ENCODE assay signal across 1 cellular context in the genomic region with DNA sequence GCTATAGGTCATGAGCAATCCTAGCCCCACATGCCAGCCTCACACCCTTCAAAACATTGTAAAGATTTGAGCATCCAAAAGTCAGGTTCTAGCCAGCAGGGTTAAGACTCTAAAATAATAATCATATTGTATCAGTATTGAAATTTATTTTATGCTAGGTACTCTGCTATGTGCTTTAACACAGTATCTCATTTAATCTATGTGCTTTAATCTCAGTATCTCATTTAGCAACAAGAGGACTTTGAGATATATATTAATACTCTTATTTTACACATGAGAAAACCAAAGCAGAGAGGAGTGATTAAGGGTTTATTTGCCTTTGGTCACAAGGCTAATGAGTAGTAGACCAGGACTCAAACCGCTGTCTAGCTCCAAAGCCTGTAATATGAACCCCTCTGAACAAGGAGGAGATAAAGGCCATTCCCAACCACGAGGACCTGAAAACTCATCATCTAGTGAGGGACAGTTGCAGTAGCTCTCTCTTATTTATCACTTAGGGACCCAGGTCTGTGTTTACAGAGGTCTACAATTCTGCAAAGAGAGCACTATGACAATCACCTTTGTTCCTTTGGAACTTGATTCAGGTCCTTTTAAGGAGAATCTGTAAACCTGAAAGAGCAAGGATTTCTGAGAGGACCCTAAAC.
A peak's percentile ranks its signal among the peaks of the same experiment; 100 is the strongest.
TF ChIP-seq lines count a peak whose summit lies in the region.

No MANE protein-coding gene starts in this region.

TF ChIP-seq in K562, 482 proteins besides CTCF, POLR2A, EP300 and RAD21 (continued from another document):
- no peak for TF ChIP-seq SFPQ (IDR thresholded peaks at IDR 0.05; ENCODE audit: low read depth, low read length)
- 0 out of 4 replicates have a peak, but pooled peaks of 1 of the 2 experiments have one; percentile 5 for TF ChIP-seq RCOR1 (IDR thresholded peaks at IDR 0.05; ENCODE audit: borderline replicate concordance in 1 of 2, low read depth in 2 of 2, low read length in 2 of 2)
- no peak for TF ChIP-seq ZEB2 (IDR thresholded peaks at IDR 0.05)
- no peak for TF ChIP-seq ZNF324 (CRISPR knock-in tag; IDR thresholded peaks at IDR 0.05)
- TF ChIP-seq ZNF274 (IDR thresholded peaks at IDR 0.05; ENCODE audit: borderline replicate concordance, low read depth, low read length) = no peak
- TF ChIP-seq TEAD4 (IDR thresholded peaks at IDR 0.05; ENCODE audit: low read length) = no peak
- no peak for TF ChIP-seq TEAD4 (CRISPR knock-in tag; IDR thresholded peaks at IDR 0.05; ENCODE audit: borderline replicate concordance)
- no peak for TF ChIP-seq GTF2F1 (IDR thresholded peaks at IDR 0.05; ENCODE audit: low read depth, low read length)
- TF ChIP-seq JUND (IDR thresholded peaks at IDR 0.05; ENCODE audit: borderline replicate concordance, low read depth, low read length) = peak; percentile 10; the same call in 1 of the 2 replicates
- TF ChIP-seq JUND (tag; IDR thresholded peaks at IDR 0.05; ENCODE audit: borderline replicate concordance, low read depth, low read length) = no peak
- peak; percentile 52; the same call in 1 of the 2 replicates for TF ChIP-seq DPF2 (IDR thresholded peaks at IDR 0.05)
- TF ChIP-seq, protein P1, sequence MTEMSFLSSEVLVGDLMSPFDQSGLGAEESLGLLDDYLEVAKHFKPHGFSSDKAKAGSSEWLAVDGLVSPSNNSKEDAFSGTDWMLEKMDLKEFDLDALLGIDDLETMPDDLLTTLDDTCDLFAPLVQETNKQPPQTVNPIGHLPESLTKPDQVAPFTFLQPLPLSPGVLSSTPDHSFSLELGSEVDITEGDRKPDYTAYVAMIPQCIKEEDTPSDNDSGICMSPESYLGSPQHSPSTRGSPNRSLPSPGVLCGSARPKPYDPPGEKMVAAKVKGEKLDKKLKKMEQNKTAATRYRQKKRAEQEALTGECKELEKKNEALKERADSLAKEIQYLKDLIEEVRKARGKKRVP (CRISPR knock-in tag; IDR thresholded peaks at IDR 0.05) = no peak
- 0 out of 2 replicates have a peak, but pooled peaks have one; percentile 10 for TF ChIP-seq ZBTB40 (IDR thresholded peaks at IDR 0.05)
- TF ChIP-seq ZBTB40 (CRISPR knock-in tag; IDR thresholded peaks at IDR 0.05) = no peak
- peak; percentile 60 for TF ChIP-seq L3MBTL2 (IDR thresholded peaks at IDR 0.05)
- no peak for TF ChIP-seq HDGF (IDR thresholded peaks at IDR 0.05)
- no peak for TF ChIP-seq MCM3 (IDR thresholded peaks at IDR 0.05)
- TF ChIP-seq DACH1 (IDR thresholded peaks at IDR 0.05; ENCODE audit: partially characterized antibody) = no peak
- TF ChIP-seq MYC (IDR thresholded peaks at IDR 0.05; ENCODE audit: low read depth, low read length) = peak; percentile 52; the same call in 1 of the 2 replicates
- TF ChIP-seq MYC (CRISPR knock-in tag; IDR thresholded peaks at IDR 0.05; ENCODE audit: borderline replicate concordance, low read depth) = no peak
- TF ChIP-seq, protein P2, sequence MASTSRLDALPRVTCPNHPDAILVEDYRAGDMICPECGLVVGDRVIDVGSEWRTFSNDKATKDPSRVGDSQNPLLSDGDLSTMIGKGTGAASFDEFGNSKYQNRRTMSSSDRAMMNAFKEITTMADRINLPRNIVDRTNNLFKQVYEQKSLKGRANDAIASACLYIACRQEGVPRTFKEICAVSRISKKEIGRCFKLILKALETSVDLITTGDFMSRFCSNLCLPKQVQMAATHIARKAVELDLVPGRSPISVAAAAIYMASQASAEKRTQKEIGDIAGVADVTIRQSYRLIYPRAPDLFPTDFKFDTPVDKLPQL (IDR thresholded peaks at IDR 0.05; ENCODE audit: extremely low read depth, insufficient read length) = no peak
- peak; percentile 24 to 52; a peak in 1 of 4 replicates for TF ChIP-seq FOXK2 (conservative IDR thresholded peaks at IDR 0.05 in 1 of 2, IDR thresholded peaks at IDR 0.05 in 1 of 2; ENCODE audit: low read depth in 2 of 2)
- no peak for TF ChIP-seq PTRF (tag; IDR thresholded peaks at IDR 0.05)
- no peak for TF ChIP-seq JUN (IDR thresholded peaks at IDR 0.05; ENCODE audit: borderline replicate concordance, low read depth, low read length)
- no peak for TF ChIP-seq JUN (CRISPR knock-in tag; IDR thresholded peaks at IDR 0.05; ENCODE audit: borderline replicate concordance)
- no peak for TF ChIP-seq ZNF699 (CRISPR knock-in tag; IDR thresholded peaks at IDR 0.05; ENCODE audit: insufficient replicate concordance)
- TF ChIP-seq, protein P3, sequence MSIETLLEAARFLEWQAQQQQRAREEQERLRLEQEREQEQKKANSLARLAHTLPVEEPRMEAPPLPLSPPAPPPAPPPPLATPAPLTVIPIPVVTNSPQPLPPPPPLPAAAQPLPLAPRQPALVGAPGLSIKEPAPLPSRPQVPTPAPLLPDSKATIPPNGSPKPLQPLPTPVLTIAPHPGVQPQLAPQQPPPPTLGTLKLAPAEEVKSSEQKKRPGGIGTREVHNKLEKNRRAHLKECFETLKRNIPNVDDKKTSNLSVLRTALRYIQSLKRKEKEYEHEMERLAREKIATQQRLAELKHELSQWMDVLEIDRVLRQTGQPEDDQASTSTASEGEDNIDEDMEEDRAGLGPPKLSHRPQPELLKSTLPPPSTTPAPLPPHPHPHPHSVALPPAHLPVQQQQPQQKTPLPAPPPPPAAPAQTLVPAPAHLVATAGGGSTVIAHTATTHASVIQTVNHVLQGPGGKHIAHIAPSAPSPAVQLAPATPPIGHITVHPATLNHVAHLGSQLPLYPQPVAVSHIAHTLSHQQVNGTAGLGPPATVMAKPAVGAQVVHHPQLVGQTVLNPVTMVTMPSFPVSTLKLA (conservative IDR thresholded peaks at IDR 0.05) = peak in 1 of 2 experiments; percentile 51; a peak in 2 of 4 replicates
- TF ChIP-seq GTF2A2 (tag; IDR thresholded peaks at IDR 0.05) = no peak
- TF ChIP-seq CREB1 (IDR thresholded peaks at IDR 0.05) = no peak
- 0 out of 2 replicates have a peak, but pooled peaks have one; percentile 21 for TF ChIP-seq CREB1 (CRISPR knock-in tag; IDR thresholded peaks at IDR 0.05)
- TF ChIP-seq, protein P4, sequence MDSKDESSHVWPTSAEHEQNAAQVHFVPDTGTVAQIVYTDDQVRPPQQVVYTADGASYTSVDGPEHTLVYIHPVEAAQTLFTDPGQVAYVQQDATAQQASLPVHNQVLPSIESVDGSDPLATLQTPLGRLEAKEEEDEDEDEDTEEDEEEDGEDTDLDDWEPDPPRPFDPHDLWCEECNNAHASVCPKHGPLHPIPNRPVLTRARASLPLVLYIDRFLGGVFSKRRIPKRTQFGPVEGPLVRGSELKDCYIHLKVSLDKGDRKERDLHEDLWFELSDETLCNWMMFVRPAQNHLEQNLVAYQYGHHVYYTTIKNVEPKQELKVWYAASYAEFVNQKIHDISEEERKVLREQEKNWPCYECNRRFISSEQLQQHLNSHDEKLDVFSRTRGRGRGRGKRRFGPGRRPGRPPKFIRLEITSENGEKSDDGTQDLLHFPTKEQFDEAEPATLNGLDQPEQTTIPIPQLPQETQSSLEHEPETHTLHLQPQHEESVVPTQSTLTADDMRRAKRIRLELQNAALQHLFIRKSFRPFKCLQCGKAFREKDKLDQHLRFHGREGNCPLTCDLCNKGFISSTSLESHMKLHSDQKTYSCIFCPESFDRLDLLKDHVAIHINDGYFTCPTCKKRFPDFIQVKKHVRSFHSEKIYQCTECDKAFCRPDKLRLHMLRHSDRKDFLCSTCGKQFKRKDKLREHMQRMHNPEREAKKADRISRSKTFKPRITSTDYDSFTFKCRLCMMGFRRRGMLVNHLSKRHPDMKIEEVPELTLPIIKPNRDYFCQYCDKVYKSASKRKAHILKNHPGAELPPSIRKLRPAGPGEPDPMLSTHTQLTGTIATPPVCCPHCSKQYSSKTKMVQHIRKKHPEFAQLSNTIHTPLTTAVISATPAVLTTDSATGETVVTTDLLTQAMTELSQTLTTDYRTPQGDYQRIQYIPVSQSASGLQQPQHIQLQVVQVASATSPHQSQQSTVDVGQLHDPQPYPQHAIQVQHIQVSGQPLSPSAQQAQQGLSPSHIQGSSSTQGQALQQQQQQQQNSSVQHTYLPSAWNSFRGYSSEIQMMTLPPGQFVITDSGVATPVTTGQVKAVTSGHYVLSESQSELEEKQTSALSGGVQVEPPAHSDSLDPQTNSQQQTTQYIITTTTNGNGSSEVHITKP (IDR thresholded peaks at IDR 0.05; ENCODE audit: partially characterized antibody) = peak; percentile 91
TF ChIP-seq in K562: peak in this region for 14.
